Comparison of ENCODE assay signal across 7 cellular contexts in the genomic region with DNA sequence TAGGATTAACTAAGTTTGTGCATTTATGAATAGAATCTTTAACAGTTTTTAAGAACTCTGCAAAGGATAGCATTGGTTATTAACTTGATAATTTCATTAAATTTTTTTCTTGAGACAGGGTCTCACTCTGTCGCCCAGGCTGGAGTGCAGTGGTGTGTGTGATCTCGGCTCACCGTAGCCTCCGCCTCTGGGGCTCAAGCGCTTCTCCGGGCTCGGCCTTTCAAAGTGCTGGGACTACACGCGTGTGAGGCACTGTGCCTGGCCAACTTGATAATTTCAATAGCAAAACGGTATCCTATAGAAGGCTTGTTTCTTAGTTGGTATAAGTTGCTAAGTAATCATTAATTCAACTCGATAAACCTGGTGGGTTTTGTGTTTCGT. TPM values are rescaled to one million over a fixed set of nuclear protein-coding genes. Genes with fewer than 3 reads are reported as not detected.
A peak's percentile ranks its signal among the peaks of the same experiment; 100 is the strongest.
DNase-seq lines count a peak whose midpoint lies in the region; ATAC-seq and TF ChIP-seq lines count a peak whose summit lies in the region.

No MANE protein-coding gene starts in this region.

- H3K4me3 ChIP-seq in NT2/D1 (ENCODE audit: insufficient read length, low read depth) (peak overlapping the region; percentile 89), fibroblast of lung (replicated peaks in 1 of 4; ENCODE audit: control extremely low read depth in 1 of 4, insufficient read depth in 1 of 4, low read depth in 3 of 4, low read length in 4 of 4) (peak overlapping the region; percentile 57 to 80 (median 68)), rectal smooth muscle tissue (ENCODE audit: low read length) (peak overlapping the region; percentile 73)

- H3K27me3 ChIP-seq in NT2/D1 (ENCODE audit: insufficient read depth, insufficient read length) (peaks cover 15% of the 10 kb centered on the region), fibroblast of lung (ENCODE audit: control insufficient read depth, insufficient read depth, low read length) (no peaks in the 10 kb centered on the region), rectal smooth muscle tissue (ENCODE audit: control insufficient read depth, insufficient read depth, low read length) (no peaks in the 10 kb centered on the region)

- peaks cover 27% of the 10 kb centered on the region for H3K36me3 ChIP-seq in NT2/D1 (ENCODE audit: insufficient read depth, insufficient read length, low read length)
- peaks cover 1% of the 10 kb centered on the region for H3K36me3 ChIP-seq in fibroblast of lung (ENCODE audit: control insufficient read depth, insufficient read depth, low read length)
- no peaks in the 10 kb centered on the region for H3K36me3 ChIP-seq in rectal smooth muscle tissue (ENCODE audit: control insufficient read depth, insufficient read depth, low read length)

- H3K4me1 ChIP-seq in NT2/D1 (ENCODE audit: insufficient read depth, insufficient read length) (no peaks in the 10 kb centered on the region), fibroblast of lung (ENCODE audit: control insufficient read depth, extremely low read depth, insufficient read depth, low read length) (no peaks in the 10 kb centered on the region), rectal smooth muscle tissue (ENCODE audit: control insufficient read depth, insufficient read depth, low read length) (no peaks in the 10 kb centered on the region)

- no peak for TF ChIP-seq CTCF in fibroblast of lung (conservative IDR thresholded peaks at IDR 0.05 in 1 of 2, IDR thresholded peaks at IDR 0.05 in 1 of 2; ENCODE audit: low read depth in 1 of 2, low read length in 2 of 2)

- H3K4me2 ChIP-seq in fibroblast of lung (ENCODE audit: extremely low read depth, insufficient read depth, low read length): peak overlapping the region; percentile 79

- H3K9ac ChIP-seq in NT2/D1 (ENCODE audit: insufficient read length, low read depth) (peak overlapping the region; percentile 96), fibroblast of lung (ENCODE audit: insufficient read depth, low read length) (peak overlapping the region; percentile 58), rectal smooth muscle tissue (ENCODE audit: low read length) (no peak overlapping the region)

- ATAC-seq in GM18502 (IDR thresholded peaks at IDR 0.05; ENCODE audit: poor library complexity, unreplicated experiment): peak; percentile 28
- peak; percentile 34 for ATAC-seq in GM21825 (IDR thresholded peaks at IDR 0.05; ENCODE audit: unreplicated experiment)

- DNase-seq in NT2/D1 (ENCODE audit: low read depth, low spot score) (no peak), fibroblast of lung (ENCODE audit: low read depth in 2 of 2) (peak in 1 of 2 donors; percentile 24), T-helper 9 cell (no peak), HuH-7.5 (ENCODE audit: low spot score) (no peak)

- no peaks in the 10 kb centered on the region for H4K20me1 ChIP-seq in fibroblast of lung (ENCODE audit: control insufficient read depth, extremely low read depth, insufficient read depth, low read length)

- H3K9me3 ChIP-seq in NT2/D1 (ENCODE audit: insufficient read depth, low read length) (no peaks in the 10 kb centered on the region), fibroblast of lung (ENCODE audit: control insufficient read depth, insufficient read depth, low read depth, low read length) (no peaks in the 10 kb centered on the region)

- no peaks in the 10 kb centered on the region for H3K79me2 ChIP-seq in fibroblast of lung (ENCODE audit: control insufficient read depth, insufficient read depth, low read length)

- peak overlapping the region; percentile 54 for H3K27ac ChIP-seq in fibroblast of lung (ENCODE audit: insufficient read depth, low read length)
- H3K27ac ChIP-seq in rectal smooth muscle tissue (ENCODE audit: low read depth, low read length): no peak overlapping the region

- H2AFZ ChIP-seq in fibroblast of lung (ENCODE audit: low read length): peak overlapping the region; percentile 83

RNA-seq across cellular contexts. Expression of a gene that starts 38.0 kb away (rescaled TPM):
- total RNA-seq in fibroblast of lung: 13.6 and 17.3 TPM in 2 replicates
- 9.0 and 9.4 TPM in 2 replicates for polyA plus RNA-seq in fibroblast of lung
- 8.8 and 9.1 TPM in 2 replicates for polyA plus RNA-seq in fibroblast of lung (2012)
- polyA minus RNA-seq in fibroblast of lung (ENCODE audit: low replicate concordance): 20.1 and 26.2 TPM in 2 replicates
